13 cellular contexts compared by ENCODE assay signal in genomic region chrX:1584237-1585011, GRCh38. TPM values are rescaled to one million over a fixed set of nuclear protein-coding genes. Genes with fewer than 3 reads are reported as not detected.
"Had no signal": no experiment of that assay in that cellular context is flagged by ENCODE, and none has a peak within 500 bp of the region (broad histone marks: within the 10 kb centered on the region; RNA-seq: fewer than 3 reads in every experiment).

No MANE protein-coding gene starts in this region.

- H3K27ac ChIP-seq: heart left ventricle, left lung, vagina had no signal

- H3K4me1 ChIP-seq: heart left ventricle, left lung, vagina had no signal

- H3K27me3 ChIP-seq: heart left ventricle, left lung, vagina had no signal

- DNase-seq: activated naive CD4-positive, alpha-beta T cell treated with anti-CD3 and anti-CD28 coated beads for 36 hours; activated T-cell treated with anti-CD3 and anti-CD28 coated beads, Interleukin-2, amount 50 U/mL, for 24 hours; foreskin melanocyte; heart left ventricle; mesendoderm; nephron progenitor cell; stimulated activated CD4-positive, alpha-beta T cell treated with anti-CD3 and anti-CD28 coated beads, Interleukin-2, amount 100 ng/mL, for 48 hours had no signal

- H3K4me3 ChIP-seq: heart left ventricle, left lung, vagina had no signal

- H3K27ac Mint-ChIP-seq: nephron progenitor cell had no signal

- H3K4me3 Mint-ChIP-seq: nephron progenitor cell had no signal

- H3K36me3 ChIP-seq: heart left ventricle, left lung, vagina had no signal

- H3K9me3 Mint-ChIP-seq: activated naive CD4-positive, alpha-beta T cell treated with anti-CD3 and anti-CD28 coated beads for 36 hours; activated T-cell treated with anti-CD3 and anti-CD28 coated beads, Interleukin-2, amount 50 U/mL, for 24 hours; stimulated activated naive CD8-positive, alpha-beta T cell treated with anti-CD3 and anti-CD28 coated beads, Interleukin-15, amount 100 ng/mL, for 72 hours had no signal

- H3K27me3 Mint-ChIP-seq: activated T-cell treated with anti-CD3 and anti-CD28 coated beads, Interleukin-2, amount 50 U/mL, for 24 hours; stimulated activated naive CD8-positive, alpha-beta T cell treated with anti-CD3 and anti-CD28 coated beads, Interleukin-15, amount 100 ng/mL, for 72 hours had no signal

- H3K9me3 ChIP-seq: heart left ventricle, left lung, vagina had no signal

- H3K4me1 Mint-ChIP-seq: nephron progenitor cell had no signal

RNA-seq across cellular contexts. Expression of gene ASMT, which starts 30.4 kb away (rescaled TPM):
- total RNA-seq: activated naive CD4-positive, alpha-beta T cell treated with anti-CD3 and anti-CD28 coated beads for 36 hours; astrocyte; endothelial cell of umbilical vein; heart left ventricle; left lung; osteocyte; vagina had no signal
- polyA plus RNA-seq: endothelial cell of umbilical vein had no signal

RNA-seq across cellular contexts. Expression of gene P2RY8, which starts 47.4 kb away (rescaled TPM):
- total RNA-seq: astrocyte, endothelial cell of umbilical vein, osteocyte had no signal
- polyA plus RNA-seq: endothelial cell of umbilical vein had no signal
